Comparison of ENCODE assay signal across 1 cellular context in genomic region chr19:41307954-41308449, GRCh38.
TF ChIP-seq lines count a peak whose summit lies in the region.

No MANE protein-coding gene starts in this region.

TF ChIP-seq in WTC11, 78 proteins besides CTCF, POLR2A, EP300 and RAD21 (continued from another document):
- no peak for TF ChIP-seq ZBTB43 (CRISPR knock-in tag; IDR thresholded peaks at IDR 0.05)
- TF ChIP-seq AFF4 (CRISPR knock-in tag; IDR thresholded peaks at IDR 0.05; ENCODE audit: borderline replicate concordance): no peak
- no peak for TF ChIP-seq E2F4 (CRISPR knock-in tag; IDR thresholded peaks at IDR 0.05; ENCODE audit: borderline replicate concordance, low read depth)
- no peak for TF ChIP-seq PRDM15 (CRISPR knock-in tag; IDR thresholded peaks at IDR 0.05)
- no peak for TF ChIP-seq ATF1 (CRISPR knock-in tag; IDR thresholded peaks at IDR 0.05)
- TF ChIP-seq TP53 (CRISPR knock-in tag; IDR thresholded peaks at IDR 0.05): no peak
- TF ChIP-seq ZNF138 (CRISPR knock-in tag; conservative IDR thresholded peaks at IDR 0.05): no peak
- no peak for TF ChIP-seq AR (CRISPR knock-in tag; IDR thresholded peaks at IDR 0.05)
- TF ChIP-seq ZNF396 (CRISPR knock-in tag; IDR thresholded peaks at IDR 0.05; ENCODE audit: borderline replicate concordance): no peak
- no peak for TF ChIP-seq FOXP1 (CRISPR knock-in tag; IDR thresholded peaks at IDR 0.05; ENCODE audit: borderline replicate concordance)
TF ChIP-seq in WTC11: peak in this region for 0.
